In the genomic region with DNA sequence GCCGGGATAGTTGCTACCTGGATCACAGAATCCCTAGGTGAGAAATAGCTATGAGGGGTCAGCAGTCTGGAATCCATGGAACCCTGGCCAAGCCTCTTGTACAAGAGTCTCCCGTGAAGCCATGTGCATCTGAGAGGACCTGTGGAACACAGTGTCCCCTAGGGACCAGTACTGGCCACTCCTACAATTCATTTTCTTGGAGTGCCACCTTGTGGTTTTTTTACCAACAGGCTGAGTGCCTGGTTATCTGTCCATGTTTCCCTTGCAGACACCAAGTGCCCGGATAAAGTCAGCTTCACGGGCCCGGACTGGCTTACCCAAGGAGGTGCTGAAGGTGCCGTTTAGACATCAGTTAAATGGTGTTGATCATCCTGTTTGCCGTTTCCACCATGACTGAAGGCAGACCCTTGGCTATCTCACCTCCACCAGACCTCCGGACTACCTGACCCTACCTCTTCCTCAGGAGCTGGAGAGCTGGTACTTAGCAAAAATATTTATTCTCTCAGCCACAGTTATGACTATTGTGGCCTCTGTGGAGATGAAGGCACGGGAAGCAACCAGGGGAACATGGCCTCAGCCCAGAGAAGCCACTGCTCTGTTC, we compare ENCODE assay signal across 2 cellular contexts.
TF ChIP-seq lines count a peak whose summit lies in the region.

No MANE protein-coding gene starts in this region.

TF ChIP-seq in IMR-90, 13 proteins besides CTCF, POLR2A, EP300 and RAD21:
- no peak for TF ChIP-seq MAZ (IDR thresholded peaks at IDR 0.05; ENCODE audit: borderline replicate concordance, low read depth, low read length)
- no peak for TF ChIP-seq NFE2L2 (IDR thresholded peaks at IDR 0.05; ENCODE audit: low read depth, low read length)
- TF ChIP-seq RCOR1 (IDR thresholded peaks at IDR 0.05; ENCODE audit: insufficient replicate concordance, low read length) = no peak
- no peak for TF ChIP-seq FOS (IDR thresholded peaks at IDR 0.05; ENCODE audit: low read depth, low read length)
- no peak for TF ChIP-seq CEBPB (IDR thresholded peaks at IDR 0.05; ENCODE audit: low read depth, low read length)
- TF ChIP-seq MXI1 (IDR thresholded peaks at IDR 0.05; ENCODE audit: borderline replicate concordance, low read depth, low read length) = 0 out of 2 replicates have a peak, but pooled peaks have one; percentile 28
- no peak for TF ChIP-seq MAFK (IDR thresholded peaks at IDR 0.05; ENCODE audit: low read depth, low read length)
- peak; percentile 77 for TF ChIP-seq SMC3 (IDR thresholded peaks at IDR 0.05; ENCODE audit: low read depth, low read length)
- no peak for TF ChIP-seq BHLHE40 (IDR thresholded peaks at IDR 0.05; ENCODE audit: low read depth, low read length)
TF ChIP-seq in IMR-90: peak in this region for 2.

TF ChIP-seq in H1, 55 proteins besides CTCF, POLR2A, EP300 and RAD21:
- TF ChIP-seq GTF2F1 (IDR thresholded peaks at IDR 0.05; ENCODE audit: borderline replicate concordance, low read depth, low read length) (no peak), EZH2 (IDR thresholded peaks at IDR 0.05; ENCODE audit: low read depth, low read length, severe bottlenecking) (no peak), SP2 (IDR thresholded peaks at IDR 0.05; ENCODE audit: low read length) (no peak), BRCA1 (IDR thresholded peaks at IDR 0.05; ENCODE audit: low read depth, low read length) (no peak), SIN3A (conservative IDR thresholded peaks at IDR 0.05 in 1 of 2, IDR thresholded peaks at IDR 0.05 in 1 of 2; ENCODE audit: low read depth in 1 of 2, low read length in 2 of 2) (no peak; a peak in 1 of 4 replicates), HDAC6 (IDR thresholded peaks at IDR 0.05; ENCODE audit: low read depth, low read length) (no peak), KDM4A (IDR thresholded peaks at IDR 0.05; ENCODE audit: low read depth, low read length, severe bottlenecking) (no peak), CBX5 (IDR thresholded peaks at IDR 0.05; ENCODE audit: low read depth, low read length) (no peak), SP1 (IDR thresholded peaks at IDR 0.05; ENCODE audit: low read depth, low read length) (no peak), POLR2AphosphoS5 (IDR thresholded peaks at IDR 0.05; ENCODE audit: low read depth, low read length) (peak; percentile 51; the same call in 1 of the 2 replicates), TBP (IDR thresholded peaks at IDR 0.05; ENCODE audit: low read depth, low read length) (no peak), SIX5 (IDR thresholded peaks at IDR 0.05; ENCODE audit: low read depth, low read length) (no peak), TEAD4 (IDR thresholded peaks at IDR 0.05; ENCODE audit: low read depth, low read length) (no peak), YY1 (IDR thresholded peaks at IDR 0.05; ENCODE audit: low read depth, low read length) (no peak), KDM5A (IDR thresholded peaks at IDR 0.05; ENCODE audit: low read length) (no peak), FOSL1 (IDR thresholded peaks at IDR 0.05; ENCODE audit: insufficient read depth, low read depth, low read length) (no peak), BACH1 (IDR thresholded peaks at IDR 0.05; ENCODE audit: low read length) (no peak), CEBPB (IDR thresholded peaks at IDR 0.05; ENCODE audit: low read depth, low read length) (no peak), HDAC2 (IDR thresholded peaks at IDR 0.05; ENCODE audit: borderline replicate concordance in 1 of 2, low read depth in 2 of 2, low read length in 2 of 2) (no peak), GABPA (IDR thresholded peaks at IDR 0.05; ENCODE audit: borderline replicate concordance, insufficient read depth, low read length) (no peak), RFX5 (IDR thresholded peaks at IDR 0.05; ENCODE audit: borderline replicate concordance, low read depth, low read length) (no peak)
- TF ChIP-seq, protein P1, sequence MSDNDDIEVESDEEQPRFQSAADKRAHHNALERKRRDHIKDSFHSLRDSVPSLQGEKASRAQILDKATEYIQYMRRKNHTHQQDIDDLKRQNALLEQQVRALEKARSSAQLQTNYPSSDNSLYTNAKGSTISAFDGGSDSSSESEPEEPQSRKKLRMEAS (IDR thresholded peaks at IDR 0.05) = peak; percentile 71
- TF ChIP-seq, protein P2, sequence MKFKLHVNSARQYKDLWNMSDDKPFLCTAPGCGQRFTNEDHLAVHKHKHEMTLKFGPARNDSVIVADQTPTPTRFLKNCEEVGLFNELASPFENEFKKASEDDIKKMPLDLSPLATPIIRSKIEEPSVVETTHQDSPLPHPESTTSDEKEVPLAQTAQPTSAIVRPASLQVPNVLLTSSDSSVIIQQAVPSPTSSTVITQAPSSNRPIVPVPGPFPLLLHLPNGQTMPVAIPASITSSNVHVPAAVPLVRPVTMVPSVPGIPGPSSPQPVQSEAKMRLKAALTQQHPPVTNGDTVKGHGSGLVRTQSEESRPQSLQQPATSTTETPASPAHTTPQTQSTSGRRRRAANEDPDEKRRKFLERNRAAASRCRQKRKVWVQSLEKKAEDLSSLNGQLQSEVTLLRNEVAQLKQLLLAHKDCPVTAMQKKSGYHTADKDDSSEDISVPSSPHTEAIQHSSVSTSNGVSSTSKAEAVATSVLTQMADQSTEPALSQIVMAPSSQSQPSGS (IDR thresholded peaks at IDR 0.05; ENCODE audit: low read length) = 0 out of 2 replicates have a peak, but pooled peaks have one; percentile 55
- TF ChIP-seq, protein P3, sequence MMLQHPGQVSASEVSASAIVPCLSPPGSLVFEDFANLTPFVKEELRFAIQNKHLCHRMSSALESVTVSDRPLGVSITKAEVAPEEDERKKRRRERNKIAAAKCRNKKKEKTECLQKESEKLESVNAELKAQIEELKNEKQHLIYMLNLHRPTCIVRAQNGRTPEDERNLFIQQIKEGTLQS (IDR thresholded peaks at IDR 0.05; ENCODE audit: insufficient read depth, low read depth, low read length) = peak; percentile 24; the same call in 1 of the 2 replicates
- TF ChIP-seq, protein P4, sequence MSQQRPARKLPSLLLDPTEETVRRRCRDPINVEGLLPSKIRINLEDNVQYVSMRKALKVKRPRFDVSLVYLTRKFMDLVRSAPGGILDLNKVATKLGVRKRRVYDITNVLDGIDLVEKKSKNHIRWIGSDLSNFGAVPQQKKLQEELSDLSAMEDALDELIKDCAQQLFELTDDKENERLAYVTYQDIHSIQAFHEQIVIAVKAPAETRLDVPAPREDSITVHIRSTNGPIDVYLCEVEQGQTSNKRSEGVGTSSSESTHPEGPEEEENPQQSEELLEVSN (IDR thresholded peaks at IDR 0.05) = no peak
